In the genomic region with DNA sequence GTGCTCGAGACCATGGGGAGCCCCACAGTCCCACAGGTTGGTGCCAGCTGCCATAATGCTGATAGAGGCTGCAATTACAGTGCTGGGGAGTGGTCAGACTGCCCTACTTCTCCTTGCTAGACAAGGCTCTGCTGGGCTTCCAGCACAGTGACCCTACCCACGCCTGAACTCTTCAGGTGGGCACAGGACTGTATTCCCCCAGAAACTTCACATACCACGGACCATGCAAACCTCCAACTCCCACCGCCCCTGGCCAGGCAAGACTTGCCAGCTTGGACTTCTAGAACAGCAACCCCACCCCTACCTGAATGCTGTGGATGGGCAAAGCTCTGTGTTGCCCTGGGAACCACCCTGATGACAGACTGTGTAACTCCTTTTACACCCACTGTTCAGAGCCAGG, we compare ENCODE assay signal across 19 cellular contexts.
A peak's percentile ranks its signal among the peaks of the same experiment; 100 is the strongest.
DNase-seq lines count a peak whose midpoint lies in the region; ATAC-seq and TF ChIP-seq lines count a peak whose summit lies in the region.
"Had no signal": no experiment of that assay in that cellular context is flagged by ENCODE, and none has a peak within 500 bp of the region (broad histone marks: within the 10 kb centered on the region; RNA-seq: fewer than 3 reads in every experiment).

No MANE protein-coding gene starts in this region.

- H2AFZ ChIP-seq in SU-DHL-6 (ENCODE audit: low read depth, low read length, severe bottlenecking) (peak overlapping the region; percentile 29), neuronal stem cell (ENCODE audit: low read length) (no peak overlapping the region)
- H2AFZ ChIP-seq: GM23338 had no signal

- H2BK15ac ChIP-seq in neuronal stem cell (ENCODE audit: low read length), result no peak overlapping the region

- H3K27ac ChIP-seq in SU-DHL-6 (ENCODE audit: low read depth, low read length), result no peak overlapping the region
- no peak overlapping the region for H3K27ac ChIP-seq in neuronal stem cell (replicated peaks; ENCODE audit: low read length)
- H3K27ac ChIP-seq: 22Rv1, BLaER1 had no signal

- H3K9me3 ChIP-seq in SU-DHL-6 (ENCODE audit: insufficient read depth, low read length), result no peaks in the 10 kb centered on the region
- H3K9me3 ChIP-seq in neuronal stem cell (replicated peaks in 1 of 2; ENCODE audit: control insufficient read depth in 2 of 2, insufficient read depth in 1 of 2, low read depth in 1 of 2, low read length in 2 of 2), result no peaks in the 10 kb centered on the region
- H3K9me3 ChIP-seq: BLaER1, HAP-1 had no signal

- no peaks in the 10 kb centered on the region for H3F3A ChIP-seq in SU-DHL-6 (ENCODE audit: insufficient read depth)

- DNase-seq in neuronal stem cell (ENCODE audit: low spot score) (no peak), NCI-H226 (no peak), progenitor cell of endocrine pancreas (ENCODE audit: low spot score, unreplicated experiment) (no peak)
- no peak for DNase-seq in activated CD4-positive, alpha-beta T cell treated with anti-CD3 and anti-CD28 coated beads for 1 hour
- DNase-seq: CD4-positive, alpha-beta T cell; CD8-positive, alpha-beta memory T cell; DMS 273 treated with DMSO at 0.1 percent for 48 hours; DMS79; EL; GDM1 had no signal

- no peak overlapping the region for H2BK12ac ChIP-seq in neuronal stem cell (ENCODE audit: low read length)

- no peaks in the 10 kb centered on the region for H3K9me2 ChIP-seq in SU-DHL-6 (replicated peaks; ENCODE audit: insufficient read depth, low read length)

- no peak overlapping the region for H4K8ac ChIP-seq in neuronal stem cell (ENCODE audit: low read depth, low read length)

- H3K9ac ChIP-seq in SU-DHL-6 (ENCODE audit: low read length) (no peak overlapping the region), neuronal stem cell (ENCODE audit: low read depth, low read length, poor library complexity) (no peak overlapping the region)
- H3K9ac ChIP-seq: BLaER1 had no signal

- H3K9me3 Mint-ChIP-seq in stimulated activated memory B cell treated with anti-CD40 and anti-IgM and Interleukin-4, amounts not matched to agents 10 μg/mL and 1 μg/mL and 100 μg/mL, for 72 hours, result peaks cover 5% of the 10 kb centered on the region
- no peaks in the 10 kb centered on the region for H3K9me3 Mint-ChIP-seq in progenitor cell of endocrine pancreas (ENCODE audit: low read depth)
- H3K9me3 Mint-ChIP-seq: GM23338 had no signal

- H3K36me3 ChIP-seq in SU-DHL-6 (ENCODE audit: low read length) (no peaks in the 10 kb centered on the region), neuronal stem cell (replicated peaks in 1 of 2; ENCODE audit: control insufficient read depth in 2 of 2, insufficient read depth in 2 of 2, low read length in 2 of 2) (no peaks in the 10 kb centered on the region)
- H3K36me3 ChIP-seq: BLaER1, HAP-1 had no signal

- peak; percentile 39 for ATAC-seq in stimulated activated memory B cell treated with anti-CD40 and anti-IgM and Interleukin-4, amounts not matched to agents 10 μg/mL and 1 μg/mL and 100 μg/mL, for 72 hours
- ATAC-seq: GM12878, GM23338 had no signal

- H2BK5ac ChIP-seq in neuronal stem cell (ENCODE audit: low read length), result no peak overlapping the region

- no peak overlapping the region for H4K91ac ChIP-seq in neuronal stem cell (ENCODE audit: low read depth, low read length, poor library complexity)

- no peaks in the 10 kb centered on the region for H3K79me1 ChIP-seq in neuronal stem cell (ENCODE audit: low read depth, low read length)

- H2AK5ac ChIP-seq in neuronal stem cell (ENCODE audit: low read depth, low read length), result no peak overlapping the region

- no peaks in the 10 kb centered on the region for H3K36me3 Mint-ChIP-seq in stimulated activated memory B cell treated with anti-CD40 and anti-IgM and Interleukin-4, amounts not matched to agents 10 μg/mL and 1 μg/mL and 100 μg/mL, for 72 hours
- no peaks in the 10 kb centered on the region for H3K36me3 Mint-ChIP-seq in progenitor cell of endocrine pancreas (ENCODE audit: insufficient read depth)
- H3K36me3 Mint-ChIP-seq: CD14-positive monocyte; CD8-positive, alpha-beta memory T cell had no signal

- H3K27ac Mint-ChIP-seq in stimulated activated memory B cell treated with anti-CD40 and anti-IgM and Interleukin-4, amounts not matched to agents 10 μg/mL and 1 μg/mL and 100 μg/mL, for 72 hours, result no peak overlapping the region
- H3K27ac Mint-ChIP-seq in progenitor cell of endocrine pancreas, result no peak overlapping the region
- H3K27ac Mint-ChIP-seq: B cell; CD14-positive monocyte; CD4-positive, alpha-beta T cell; CD8-positive, alpha-beta memory T cell; GM23338 had no signal

- TF ChIP-seq CTCF in SU-DHL-6 (IDR thresholded peaks at IDR 0.05; ENCODE audit: insufficient read depth, low read length, poor library complexity, severe bottlenecking), result no peak
- TF ChIP-seq CTCF in progenitor cell of endocrine pancreas (IDR thresholded peaks at IDR 0.05; ENCODE audit: unreplicated experiment), result no peak

- H2BK120ac ChIP-seq in neuronal stem cell (ENCODE audit: low read depth, low read length), result no peak overlapping the region

- no peaks in the 10 kb centered on the region for H3K4me1 Mint-ChIP-seq in stimulated activated memory B cell treated with anti-CD40 and anti-IgM and Interleukin-4, amounts not matched to agents 10 μg/mL and 1 μg/mL and 100 μg/mL, for 72 hours
- no peaks in the 10 kb centered on the region for H3K4me1 Mint-ChIP-seq in progenitor cell of endocrine pancreas (ENCODE audit: low read depth)
- H3K4me1 Mint-ChIP-seq: B cell; CD14-positive monocyte; CD8-positive, alpha-beta memory T cell; GM23338 had no signal

- H3K4me3 Mint-ChIP-seq in stimulated activated memory B cell treated with anti-CD40 and anti-IgM and Interleukin-4, amounts not matched to agents 10 μg/mL and 1 μg/mL and 100 μg/mL, for 72 hours, result no peak overlapping the region
- no peak overlapping the region for H3K4me3 Mint-ChIP-seq in progenitor cell of endocrine pancreas (ENCODE audit: low read depth)
- H3K4me3 Mint-ChIP-seq: B cell; CD14-positive monocyte; CD4-positive, alpha-beta T cell; CD8-positive, alpha-beta memory T cell; GM23338 had no signal

- H4K20me1 ChIP-seq in SU-DHL-6 (ENCODE audit: low read depth, low read length), result no peaks in the 10 kb centered on the region
- H4K20me1 ChIP-seq: BLaER1 had no signal

- no peak overlapping the region for H3K18ac ChIP-seq in neuronal stem cell (ENCODE audit: low read length)

- WGBS in neuronal stem cell (ENCODE audit: extremely low coverage in 2 of 2, insufficient read length in 2 of 2, insufficient replicate concordance in 1 of 2), 2 donors, result no CpG with 5 or more reads among the region's 4 CpGs

- H3K27me3 Mint-ChIP-seq in stimulated activated memory B cell treated with anti-CD40 and anti-IgM and Interleukin-4, amounts not matched to agents 10 μg/mL and 1 μg/mL and 100 μg/mL, for 72 hours, result no peaks in the 10 kb centered on the region
- no peaks in the 10 kb centered on the region for H3K27me3 Mint-ChIP-seq in progenitor cell of endocrine pancreas
- H3K27me3 Mint-ChIP-seq: B cell; CD4-positive, alpha-beta T cell; CD8-positive, alpha-beta memory T cell had no signal

- no peak overlapping the region for H3K4me2 ChIP-seq in SU-DHL-6 (ENCODE audit: low read depth, low read length, poor library complexity, severe bottlenecking)
- no peak overlapping the region for H3K4me2 ChIP-seq in neuronal stem cell (ENCODE audit: insufficient read depth, low read length, poor library complexity, severe bottlenecking)
- H3K4me2 ChIP-seq: BLaER1, GM23338 had no signal

- H3K23ac ChIP-seq in neuronal stem cell (ENCODE audit: low read depth, low read length, poor library complexity), result no peak overlapping the region

- no peaks in the 10 kb centered on the region for H3K4me1 ChIP-seq in neuronal stem cell (ENCODE audit: control insufficient read depth in 2 of 2, insufficient read depth in 1 of 2, low read depth in 1 of 2, low read length in 2 of 2)
- H3K4me1 ChIP-seq: BLaER1, HAP-1 had no signal

- H3K4ac ChIP-seq in neuronal stem cell (ENCODE audit: low read length), result no peak overlapping the region

- H3K4me3 ChIP-seq in SU-DHL-6 (ENCODE audit: insufficient read depth, low read length, poor library complexity, severe bottlenecking) (no peak overlapping the region), neuronal stem cell (ENCODE audit: low read length in 2 of 2) (no peak overlapping the region)
- H3K4me3 ChIP-seq: BLaER1, GM12878, GM23338, HAP-1 had no signal

- H3K14ac ChIP-seq in neuronal stem cell (ENCODE audit: low read length), result peak overlapping the region; percentile 5

- no peaks in the 10 kb centered on the region for H3K79me2 ChIP-seq in SU-DHL-6 (ENCODE audit: insufficient read depth, low read length)

- H3K27me3 ChIP-seq in SU-DHL-6 (ENCODE audit: low read length), result no peaks in the 10 kb centered on the region
- no peaks in the 10 kb centered on the region for H3K27me3 ChIP-seq in neuronal stem cell (ENCODE audit: control insufficient read depth in 3 of 3, insufficient read depth in 3 of 3, low read depth in 1 of 3, low read length in 3 of 3)
- H3K27me3 ChIP-seq: BLaER1 had no signal
